Comparison of ENCODE assay signal across 35 cellular contexts in the genomic region with DNA sequence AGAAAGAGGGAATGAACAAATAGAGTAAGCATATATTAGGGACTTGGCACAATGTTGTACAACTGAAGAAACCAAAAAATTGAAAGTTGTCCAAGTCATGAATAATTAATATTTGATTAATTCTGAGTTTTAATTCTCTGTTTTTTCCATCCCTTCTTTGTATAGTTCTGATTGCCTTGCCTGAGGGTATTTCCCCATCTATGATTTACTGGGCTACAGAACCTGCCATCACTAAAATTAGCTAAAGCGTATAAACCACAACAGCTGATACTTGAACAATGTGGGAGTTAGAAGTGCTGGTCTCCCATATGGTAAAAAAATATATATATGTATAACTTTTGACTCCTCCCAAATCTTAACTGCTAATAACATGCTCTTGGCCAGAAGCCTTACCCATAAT.
DNase-seq lines count a peak whose midpoint lies in the region; ATAC-seq and TF ChIP-seq lines count a peak whose summit lies in the region.
"Had no signal": no experiment of that assay in that cellular context is flagged by ENCODE, and none has a peak within 500 bp of the region (broad histone marks: within the 10 kb centered on the region; RNA-seq: fewer than 3 reads in every experiment).

No MANE protein-coding gene starts in this region.

- CTCF ChIA-PET in A673 (lab: Charles Lee): no interaction called here

- no peak overlapping the region for H3K4me3 Mint-ChIP-seq in activated CD4-positive, alpha-beta T cell treated with anti-CD3 and anti-CD28 coated beads, Interleukin-2, amount 10 ng/mL, durations not matched to agents 24 days and 14 days
- no peak overlapping the region for H3K4me3 Mint-ChIP-seq in chondrocyte (ENCODE audit: unreplicated experiment)
- H3K4me3 Mint-ChIP-seq: B cell; CD14-positive monocyte; CD4-positive, alpha-beta memory T cell; CD4-positive, alpha-beta T cell; CD4-positive, CD25-positive, alpha-beta regulatory T cell; CD8-positive, alpha-beta memory T cell; CD8-positive, alpha-beta T cell had no signal

- H3K27ac ChIP-seq in A673 (ENCODE audit: low read depth, low read length, poor library complexity, severe bottlenecking) (no peak overlapping the region), SJCRH30 (peak overlapping the region; percentile 19; the same call in 1 of the 2 replicates), SK-N-MC (no peak overlapping the region)
- H3K27ac ChIP-seq: 22Rv1; A549; BLaER1; BLaER1 treated with 17β-estradiol and CSF1 and Interleukin-3, amounts not matched to agents 10 nM and 100 nM; C4-2B had no signal

- TF ChIP-seq CTCF in A673 (conservative IDR thresholded peaks at IDR 0.05; ENCODE audit: low read depth, low read length) (no peak), chondrocyte (IDR thresholded peaks at IDR 0.05) (no peak)

- H3K4me1 ChIP-seq in A673 (ENCODE audit: insufficient read depth, low read length, poor library complexity, severe bottlenecking) (peaks cover 21% of the 10 kb centered on the region), SJCRH30 (peaks cover 3% of the 10 kb centered on the region; the same call in 1 of the 2 replicates)
- H3K4me1 ChIP-seq: A549, BLaER1 had no signal

- H3K4me1 Mint-ChIP-seq in activated CD4-positive, alpha-beta T cell treated with anti-CD3 and anti-CD28 coated beads, Interleukin-2, amount 10 ng/mL, durations not matched to agents 24 days and 14 days: no peaks in the 10 kb centered on the region
- H3K4me1 Mint-ChIP-seq in chondrocyte (ENCODE audit: low read depth): no peaks in the 10 kb centered on the region
- H3K4me1 Mint-ChIP-seq: B cell; CD14-positive monocyte; CD4-positive, alpha-beta memory T cell; CD4-positive, CD25-positive, alpha-beta regulatory T cell; CD8-positive, alpha-beta memory T cell had no signal

- ATAC-seq in GM18867 (IDR thresholded peaks at IDR 0.05; ENCODE audit: unreplicated experiment): no peak
- ATAC-seq: A549; CD8-positive, alpha-beta T cell had no signal

- H3K27ac Mint-ChIP-seq in activated CD4-positive, alpha-beta T cell treated with anti-CD3 and anti-CD28 coated beads, Interleukin-2, amount 10 ng/mL, durations not matched to agents 24 days and 14 days: no peak overlapping the region
- no peak overlapping the region for H3K27ac Mint-ChIP-seq in chondrocyte (ENCODE audit: unreplicated experiment)
- H3K27ac Mint-ChIP-seq: B cell; CD14-positive monocyte; CD4-positive, alpha-beta memory T cell; CD4-positive, alpha-beta T cell; CD4-positive, CD25-positive, alpha-beta regulatory T cell; CD8-positive, alpha-beta memory T cell; CD8-positive, alpha-beta T cell had no signal

- no peaks in the 10 kb centered on the region for H3K27me3 Mint-ChIP-seq in activated CD4-positive, alpha-beta T cell treated with anti-CD3 and anti-CD28 coated beads, Interleukin-2, amount 10 ng/mL, durations not matched to agents 24 days and 14 days
- H3K27me3 Mint-ChIP-seq in chondrocyte (ENCODE audit: low read depth): peaks cover 5% of the 10 kb centered on the region
- H3K27me3 Mint-ChIP-seq: B cell; CD4-positive, alpha-beta memory T cell; CD4-positive, alpha-beta T cell; CD4-positive, CD25-positive, alpha-beta regulatory T cell; CD8-positive, alpha-beta memory T cell had no signal

- BruUV-seq in A673 (replicated peaks; lab: Mats Ljungman, UMichigan): no TSS peak

- DNase-seq in A673 (ENCODE audit: low spot score) (peak; percentile 60), NCI-H69 (lab: John Stamatoyannopoulos, UW) (peak; percentile 39), SJCRH30 (peak; percentile 14 to 68), SK-N-MC (ENCODE audit: low read depth, low spot score) (peak; percentile 93), COLO668 (lab: John Stamatoyannopoulos, UW; ENCODE audit: unreplicated experiment) (no peak), chondrocyte (ENCODE audit: low spot score) (no peak)
- no peak for DNase-seq in activated CD4-positive, alpha-beta T cell treated with anti-CD3 and anti-CD28 coated beads, Interleukin-2, amount 10 ng/mL, durations not matched to agents 24 days and 14 days
- DNase-seq: 8988T; ACHN; AML-193; BE2C; C1 segment of cervical spinal cord; Caco-2; Calu3; CD4-positive, alpha-beta memory T cell; CD4-positive, alpha-beta T cell; CD4-positive, CD25-positive, alpha-beta regulatory T cell; CD8-positive, alpha-beta memory T cell; CD8-positive, alpha-beta T cell; COR-L47; DMS 273 treated with DMSO at 0.1 percent for 48 hours; DMS153; DMS53; DMS79; DMS79 treated with DMSO at 0.1 percent for 48 hours; DND-41; EL had no signal

- no peaks in the 10 kb centered on the region for H3K9me3 Mint-ChIP-seq in activated CD4-positive, alpha-beta T cell treated with anti-CD3 and anti-CD28 coated beads, Interleukin-2, amount 10 ng/mL, durations not matched to agents 24 days and 14 days
- no peaks in the 10 kb centered on the region for H3K9me3 Mint-ChIP-seq in chondrocyte (ENCODE audit: low read depth)

- H3K9ac ChIP-seq in SK-N-MC (ENCODE audit: insufficient read length): no peak overlapping the region
- H3K9ac ChIP-seq: BLaER1; BLaER1 treated with 17β-estradiol and CSF1 and Interleukin-3, amounts not matched to agents 10 nM and 100 nM had no signal

- intact Hi-C loops in A673 (cut with micrococcal nuclease; ENCODE audit: unreplicated experiment): loop anchor here (2.0 to 10.0 kb wide), 2 partner anchors 99 to 385 kb away; no protein-coding TSS in a partner anchor
- intact Hi-C loops in activated CD4-positive, alpha-beta T cell treated with anti-CD3 and anti-CD28 coated beads, Interleukin-2, amount 10 ng/mL, durations not matched to agents 24 days and 14 days (cut with micrococcal nuclease): no loop called here

- H3K36me3 ChIP-seq in A673 (ENCODE audit: insufficient read depth, low read length, poor library complexity, severe bottlenecking) (no peaks in the 10 kb centered on the region), SJCRH30 (no peaks in the 10 kb centered on the region), SK-N-MC (ENCODE audit: insufficient read depth, low read length) (no peaks in the 10 kb centered on the region)
- H3K36me3 ChIP-seq: BE2C; BLaER1; BLaER1 treated with 17β-estradiol and CSF1 and Interleukin-3, amounts not matched to agents 10 nM and 100 nM had no signal

- POLR2A ChIA-PET in A673 (lab: Charles Lee; ENCODE audit: low non-redundant PET): no interaction called here

- H3K36me3 Mint-ChIP-seq in activated CD4-positive, alpha-beta T cell treated with anti-CD3 and anti-CD28 coated beads, Interleukin-2, amount 10 ng/mL, durations not matched to agents 24 days and 14 days (ENCODE audit: low read depth): no peaks in the 10 kb centered on the region
- no peaks in the 10 kb centered on the region for H3K36me3 Mint-ChIP-seq in chondrocyte (ENCODE audit: low read depth)
- H3K36me3 Mint-ChIP-seq: CD14-positive monocyte; CD4-positive, alpha-beta memory T cell; CD4-positive, CD25-positive, alpha-beta regulatory T cell; CD8-positive, alpha-beta memory T cell; CD8-positive, alpha-beta T cell had no signal

- no peaks in the 10 kb centered on the region for H3K9me3 ChIP-seq in A673 (ENCODE audit: low read depth, low read length, poor library complexity, severe bottlenecking)
- no peaks in the 10 kb centered on the region for H3K9me3 ChIP-seq in SJCRH30 (replicated peaks)
- H3K9me3 ChIP-seq in SK-N-MC (ENCODE audit: low read depth, low read length): no peaks in the 10 kb centered on the region
- H3K9me3 ChIP-seq: A549; BE2C; BLaER1; BLaER1 treated with 17β-estradiol and CSF1 and Interleukin-3, amounts not matched to agents 10 nM and 100 nM; Caco-2 had no signal

- no peak overlapping the region for H3K4me3 ChIP-seq in A673 (ENCODE audit: low read depth, low read length, poor library complexity, severe bottlenecking)
- H3K4me3 ChIP-seq in SJCRH30: no peak overlapping the region
- H3K4me3 ChIP-seq in SK-N-MC: 0 out of 2 replicates have a peak overlapping the region, but pooled peaks have one; percentile 12
- H3K4me3 ChIP-seq: A549; BLaER1; BLaER1 treated with 17β-estradiol and CSF1 and Interleukin-3, amounts not matched to agents 10 nM and 100 nM had no signal

- H3K27me3 ChIP-seq in A673 (replicated peaks; ENCODE audit: insufficient read depth, low read depth, low read length, poor library complexity) (no peaks in the 10 kb centered on the region), SJCRH30 (no peaks in the 10 kb centered on the region)
- H3K27me3 ChIP-seq: BE2C; BLaER1; BLaER1 treated with 17β-estradiol and CSF1 and Interleukin-3, amounts not matched to agents 10 nM and 100 nM had no signal

Comparison
In these comparisons a context has a peak if more than half of its experiments do, and no peak if none do; other contexts are left out.
1. DNase-seq: peak in A673 (single experiment), NCI-H69 (single experiment), SJCRH30 (2 of 2) and SK-N-MC (single experiment); none in activated CD4-positive, alpha-beta T cell treated with anti-CD3 and anti-CD28 coated beads, Interleukin-2, amount 10 ng/mL, durations not matched to agents 24 days and 14 days (single experiment), COLO668 (single experiment) and chondrocyte (single experiment).